Comparison of ENCODE assay signal across 8 cellular contexts in genomic region chr3:28348286-28348636, GRCh38. TPM values are rescaled to one million over a fixed set of nuclear protein-coding genes. Genes with fewer than 3 reads are reported as not detected.
A peak's percentile ranks its signal among the peaks of the same experiment; 100 is the strongest.
DNase-seq lines count a peak whose midpoint lies in the region; ATAC-seq and TF ChIP-seq lines count a peak whose summit lies in the region.

No MANE protein-coding gene starts in this region.

- H3K4me3 ChIP-seq in WERI-Rb-1 (ENCODE audit: low read depth, low read length), result peak overlapping the region; percentile 95

- TF ChIP-seq CTCF in WERI-Rb-1 (IDR thresholded peaks at IDR 0.05; ENCODE audit: low read depth, low read length), result no peak
- TF ChIP-seq CTCF in foreskin keratinocyte (conservative IDR thresholded peaks at IDR 0.05), result no peak

- intact Hi-C loops in posterior vena cava (cut with DNase I), result no loop called here

- no peaks in the 10 kb centered on the region for H3K9me3 ChIP-seq in WERI-Rb-1 (ENCODE audit: severe bottlenecking)

- H3K27me3 ChIP-seq in WERI-Rb-1 (ENCODE audit: insufficient read depth, low read depth, severe bottlenecking), result no peaks in the 10 kb centered on the region
- H3K27me3 ChIP-seq in foreskin keratinocyte, result no peaks in the 10 kb centered on the region

- peak overlapping the region; percentile 98 for H3K27ac ChIP-seq in WERI-Rb-1
- H3K27ac ChIP-seq in foreskin keratinocyte, result peak overlapping the region; percentile 92

- peaks cover 8% of the 10 kb centered on the region for H3K36me3 ChIP-seq in WERI-Rb-1

- peaks cover 32% of the 10 kb centered on the region for H3K4me1 ChIP-seq in foreskin keratinocyte

- ATAC-seq in GM21515 (IDR thresholded peaks at IDR 0.05; ENCODE audit: unreplicated experiment) (peak; percentile 75), foreskin keratinocyte (peak; percentile 88), HG02973 (IDR thresholded peaks at IDR 0.05; ENCODE audit: unreplicated experiment) (no peak)

- peak; percentile 82 for DNase-seq in AG08396 (ENCODE audit: low spot score)
- no peak for DNase-seq in WERI-Rb-1
- DNase-seq in foreskin keratinocyte, result no peak
- DNase-seq in posterior vena cava (ENCODE audit: low spot score), result peak; percentile 99
- DNase-seq in glomerular visceral epithelial cell (ENCODE audit: extremely low spot score), result no peak
- DNase-seq in dermis blood vessel endothelial cell, result no peak

RNA-seq across cellular contexts. Expression of gene ZCWPW2, which starts 0.3 kb away (rescaled TPM):
- 0.18 and 0.31 TPM in 2 replicates for total RNA-seq in foreskin keratinocyte
- 0.27 and 0.28 TPM in 2 replicates for polyA plus RNA-seq in foreskin keratinocyte
- 1 to 10 TPM; 2.2 to 2.4 TPM for total RNA-seq in posterior vena cava
- total RNA-seq in dermis blood vessel endothelial cell, result 0.19 TPM in 1 of 2 replicates, not detected in the other

RNA-seq across cellular contexts. Expression of gene AZI2, which starts 0.4 kb away (rescaled TPM):
- total RNA-seq in foreskin keratinocyte (69.1 and 69.8 TPM in 2 replicates), posterior vena cava (10 to 100 TPM; 71.0 to 75.0 TPM), dermis blood vessel endothelial cell (53.8 and 68.7 TPM in 2 replicates)
- polyA plus RNA-seq in foreskin keratinocyte, result 36.0 and 40.5 TPM in 2 replicates

Comparison
In these comparisons a context has a peak if more than half of its experiments do, and no peak if none do; other contexts are left out.
1. DNase-seq: peak in AG08396 (single experiment) and posterior vena cava (single experiment); none in WERI-Rb-1 (single experiment), foreskin keratinocyte (0 of 2), glomerular visceral epithelial cell (single experiment) and dermis blood vessel endothelial cell (single experiment).